Comparison of ENCODE assay signal across 16 cellular contexts in genomic region chr3:144036498-144036897, GRCh38.
"Had no signal": no experiment of that assay in that cellular context is flagged by ENCODE, and none has a peak within 500 bp of the region (broad histone marks: within the 10 kb centered on the region; RNA-seq: fewer than 3 reads in every experiment).

No MANE protein-coding gene starts in this region.

- H3K27ac Mint-ChIP-seq: activated CD4-positive, alpha-beta T cell treated with anti-CD3 and anti-CD28 coated beads, Interleukin-2, amount 10 ng/mL, durations not matched to agents 7 days and 5 days; activated naive CD4-positive, alpha-beta T cell treated with anti-CD3 and anti-CD28 coated beads, Interleukin-2, amount 10 ng/mL, durations not matched to agents 7 days and 5 days; activated T-helper 2 cell treated with anti-CD3 and anti-CD28 coated beads, Interferon-gamma antibody, Interleukin-2, Interleukin-4, amounts not matched to agents 10 μg/mL and 5 μg/mL and 100 μg/mL, durations not matched to agents 14 hours and 24 hours and 36 hours; natural killer cell treated with Interleukin-12 subunit alpha and Interleukin-12 subunit beta and Interleukin-15 and Interleukin-18, amount 100 ng/mL, for 72 hours; progenitor cell of endocrine pancreas; T-helper 1 cell treated with Interleukin-12 subunit alpha and Interleukin-12 subunit beta and Interleukin-4 antibody, amounts not matched to agents 30 μg/mL and 1 μg/mL, for 36 hours had no signal

- H3K27me3 Mint-ChIP-seq: activated naive CD4-positive, alpha-beta T cell treated with anti-CD3 and anti-CD28 coated beads, Interleukin-2, amount 10 ng/mL, durations not matched to agents 7 days and 5 days; progenitor cell of endocrine pancreas had no signal

- H3K9me3 Mint-ChIP-seq: activated CD4-positive, alpha-beta T cell treated with anti-CD3 and anti-CD28 coated beads, Interleukin-2, amount 10 ng/mL, durations not matched to agents 7 days and 5 days; activated naive CD4-positive, alpha-beta T cell treated with anti-CD3 and anti-CD28 coated beads, Interleukin-2, amount 10 ng/mL, durations not matched to agents 7 days and 5 days; activated T-helper 2 cell treated with anti-CD3 and anti-CD28 coated beads, Interferon-gamma antibody, Interleukin-2, Interleukin-4, amounts not matched to agents 10 μg/mL and 5 μg/mL and 100 μg/mL, durations not matched to agents 14 hours and 24 hours and 36 hours; natural killer cell treated with Interleukin-12 subunit alpha and Interleukin-12 subunit beta and Interleukin-15 and Interleukin-18, amount 100 ng/mL, for 72 hours; T-helper 1 cell treated with Interleukin-12 subunit alpha and Interleukin-12 subunit beta and Interleukin-4 antibody, amounts not matched to agents 30 μg/mL and 1 μg/mL, for 36 hours had no signal

- DNase-seq: activated CD4-positive, alpha-beta T cell treated with anti-CD3 and anti-CD28 coated beads, Interleukin-2, amount 10 ng/mL, durations not matched to agents 7 days and 5 days; activated naive CD4-positive, alpha-beta T cell treated with anti-CD3 and anti-CD28 coated beads, Interleukin-2, amount 10 ng/mL, durations not matched to agents 7 days and 5 days; activated T-cell treated with anti-CD3 and anti-CD28 coated beads, Interleukin-2, amount 50 U/mL, for 1 hour; left ventricle myocardium superior; mesenchymal stem cell; occipital lobe; right cardiac atrium; small intestine; stimulated activated CD4-positive, alpha-beta T cell treated with anti-CD3 and anti-CD28 coated beads, Interleukin-4, amount 100 ng/mL, for 24 hours; stimulated activated naive CD4-positive, alpha-beta T cell treated with Interleukin-2 at 50 U/mL for 16 hours; upper lobe of right lung had no signal

- H3K4me1 Mint-ChIP-seq: activated naive CD4-positive, alpha-beta T cell treated with anti-CD3 and anti-CD28 coated beads, Interleukin-2, amount 10 ng/mL, durations not matched to agents 7 days and 5 days had no signal

- H3K4me3 Mint-ChIP-seq: activated CD4-positive, alpha-beta T cell treated with anti-CD3 and anti-CD28 coated beads, Interleukin-2, amount 10 ng/mL, durations not matched to agents 7 days and 5 days; activated naive CD4-positive, alpha-beta T cell treated with anti-CD3 and anti-CD28 coated beads, Interleukin-2, amount 10 ng/mL, durations not matched to agents 7 days and 5 days; natural killer cell treated with Interleukin-12 subunit alpha and Interleukin-12 subunit beta and Interleukin-15 and Interleukin-18, amount 100 ng/mL, for 72 hours; T-helper 1 cell treated with Interleukin-12 subunit alpha and Interleukin-12 subunit beta and Interleukin-4 antibody, amounts not matched to agents 30 μg/mL and 1 μg/mL, for 36 hours had no signal

- H3K36me3 Mint-ChIP-seq: activated naive CD4-positive, alpha-beta T cell treated with anti-CD3 and anti-CD28 coated beads, Interleukin-2, amount 10 ng/mL, durations not matched to agents 7 days and 5 days; natural killer cell treated with Interleukin-12 subunit alpha and Interleukin-12 subunit beta and Interleukin-15 and Interleukin-18, amount 100 ng/mL, for 72 hours had no signal

- H3K27ac ChIP-seq: upper lobe of right lung had no signal

- ATAC-seq: esophagus mucosa, left ventricle myocardium superior, right cardiac atrium, upper lobe of right lung had no signal

- H3K27me3 ChIP-seq: upper lobe of right lung had no signal

- H3K4me3 ChIP-seq: upper lobe of right lung had no signal
